8 cellular contexts compared by ENCODE assay signal in the genomic region with DNA sequence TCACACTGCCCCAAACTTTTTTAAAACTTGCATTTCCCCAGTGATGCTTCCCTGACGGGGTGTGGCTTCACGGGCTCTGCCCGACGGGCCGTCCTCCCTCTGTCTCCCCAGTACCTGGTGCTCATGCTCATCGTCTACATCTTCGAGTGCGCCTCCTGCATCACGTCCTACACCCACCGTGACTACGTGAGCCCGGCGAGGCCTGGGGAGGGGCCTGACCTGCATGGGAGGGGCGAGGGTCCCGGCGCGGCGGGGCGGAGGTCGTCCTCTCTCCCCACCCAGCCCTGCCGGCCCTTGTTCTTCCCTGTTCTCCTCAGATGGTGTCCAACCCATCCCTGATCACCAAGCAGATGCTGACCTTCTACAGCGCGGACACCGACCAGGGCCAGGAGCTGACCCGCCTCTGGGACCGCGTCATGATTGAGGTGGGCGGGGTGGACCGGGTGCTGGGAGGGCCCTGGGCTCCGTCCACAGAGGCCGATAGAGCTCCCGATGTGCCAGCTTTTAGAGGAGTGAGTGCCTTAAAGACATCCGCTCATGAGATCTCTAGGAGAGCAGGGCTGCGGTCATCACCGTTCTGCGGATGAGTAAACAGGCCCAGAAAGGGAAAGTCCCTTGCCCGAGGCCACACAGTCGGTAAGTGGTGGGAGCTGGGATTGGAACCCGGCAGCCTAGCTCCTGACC.
DNase-seq lines count a peak whose midpoint lies in the region; ATAC-seq and TF ChIP-seq lines count a peak whose summit lies in the region.

No MANE protein-coding gene starts in this region.

- no peak for ATAC-seq in GM21367 (IDR thresholded peaks at IDR 0.05; ENCODE audit: unreplicated experiment)
- ATAC-seq in HG03378 (IDR thresholded peaks at IDR 0.05; ENCODE audit: unreplicated experiment), result no peak

- TF ChIP-seq CTCF in retinal pigment epithelial cell (conservative IDR thresholded peaks at IDR 0.05; ENCODE audit: low read depth, low read length), result no peak

- H3K4me1 ChIP-seq in ES-I3 (ENCODE audit: insufficient read depth, low read length), result no peaks in the 10 kb centered on the region

- H3K9me3 ChIP-seq in ES-I3 (ENCODE audit: control insufficient read depth, insufficient read depth, low read length), result no peaks in the 10 kb centered on the region

- no peaks in the 10 kb centered on the region for H3K36me3 ChIP-seq in ES-I3 (ENCODE audit: insufficient read depth, low read length)

- DNase-seq in NCI-H226 (peak; percentile 88), activated T-helper 1 cell treated with Interleukin-2 at 50 U/mL for 16 hours (ENCODE audit: low read depth) (peak; percentile 15), foreskin melanocyte (peak; percentile 77), retinal pigment epithelial cell (ENCODE audit: low read depth) (no peak), NCI-H446 (lab: John Stamatoyannopoulos, UW) (no peak)

- peak overlapping the region; percentile 50 for H3K9ac ChIP-seq in ES-I3 (ENCODE audit: low read depth, low read length)

- H3K4me3 ChIP-seq in retinal pigment epithelial cell (ENCODE audit: low read length), result peak overlapping the region; percentile 33

Comparison
In these comparisons a context has a peak if more than half of its experiments do, and no peak if none do; other contexts are left out.
1. DNase-seq: peak in NCI-H226 (single experiment), activated T-helper 1 cell treated with Interleukin-2 at 50 U/mL for 16 hours (single experiment) and foreskin melanocyte (single experiment); none in retinal pigment epithelial cell (single experiment) and NCI-H446 (0 of 2).